In the genomic region with DNA sequence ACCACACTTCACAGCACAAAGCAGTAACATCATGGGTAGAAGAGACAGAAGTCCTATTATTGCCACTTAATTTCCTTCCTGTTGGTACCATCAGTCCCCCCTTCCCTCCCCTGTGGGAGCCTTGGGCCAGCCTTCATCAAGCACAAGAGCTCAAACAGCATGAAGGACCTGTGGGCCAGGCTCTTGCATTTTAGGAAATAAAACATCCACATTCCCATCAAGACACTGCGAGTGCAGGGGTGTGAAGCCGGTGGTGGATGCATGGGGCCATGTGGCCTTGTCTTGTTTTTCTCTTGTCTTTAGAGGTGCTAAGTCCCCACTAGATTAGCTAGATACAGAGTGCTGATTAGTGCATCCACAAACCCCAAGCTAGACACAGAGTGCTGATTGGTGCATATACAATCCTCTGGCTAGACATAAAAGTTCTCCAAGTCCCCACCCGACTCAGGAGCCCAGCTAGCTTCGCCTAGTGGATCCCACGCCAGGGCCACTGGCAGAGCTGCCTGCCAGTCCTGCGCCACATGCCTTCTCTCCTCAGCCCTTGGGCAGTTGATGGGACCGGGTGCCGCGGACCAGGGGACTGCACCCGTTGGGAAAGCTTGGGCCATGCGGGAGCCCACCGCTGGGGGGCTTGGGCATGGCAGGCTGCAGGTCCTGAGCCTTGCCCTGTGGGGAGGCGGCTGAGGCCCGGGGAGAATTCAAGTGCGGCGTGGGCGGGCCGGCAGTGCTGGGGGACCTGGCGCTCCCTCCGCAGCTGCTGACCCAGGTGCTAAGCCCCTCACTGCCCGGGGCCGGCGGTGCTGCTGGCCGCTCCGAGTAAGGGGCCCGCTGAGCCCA, we compare ENCODE assay signal across 25 cellular contexts. TPM values are rescaled to one million over a fixed set of nuclear protein-coding genes. Genes with fewer than 3 reads are reported as not detected.
"Had no signal": no experiment of that assay in that cellular context is flagged by ENCODE, and none has a peak within 500 bp of the region (broad histone marks: within the 10 kb centered on the region; RNA-seq: fewer than 3 reads in every experiment).

No MANE protein-coding gene starts in this region.

- ATAC-seq: activated naive CD4-positive, alpha-beta T cell treated with anti-CD3 and anti-CD28 coated beads, Interleukin-2, amount 50 U/mL, for 72 hours; left colon; mucosa of descending colon; right lobe of liver; stimulated activated naive B cell treated with anti-CD40 and anti-IgM and Interleukin-4, amounts not matched to agents 10 μg/mL and 1 μg/mL and 100 μg/mL, for 72 hours had no signal

- H3K27me3 ChIP-seq: hepatocyte, neural progenitor cell, ovary, right lobe of liver, thyroid gland, uterus had no signal

- DNase-seq: activated B cell treated with CpG ODN at 0.5 μM for 24 hours; activated CD4-positive, alpha-beta memory T cell treated with anti-CD3 and anti-CD28 coated beads for 36 hours; activated CD4-positive, alpha-beta T cell treated with anti-CD3 and anti-CD28 coated beads for 4 hours; activated gamma-delta T cell treated with Interleukin-2 at 50 U/mL for 16 hours; activated T-cell treated with anti-CD3 and anti-CD28 coated beads for 4 hours; amniotic stem cell; dermis blood vessel endothelial cell; effector memory CD4-positive, alpha-beta T cell; esophagus squamous epithelium; left colon; naive B cell; stimulated activated naive B cell treated with anti-CD40 and anti-IgM and Interleukin-4, amounts not matched to agents 10 μg/mL and 1 μg/mL and 100 μg/mL, for 72 hours; T-helper 1 cell; T-helper 9 cell; thyroid gland; uterus had no signal

- H3K9ac ChIP-seq: neural progenitor cell had no signal

- H3K79me2 ChIP-seq: hepatocyte had no signal

- H3K4me2 ChIP-seq: hepatocyte, neural progenitor cell, smooth muscle cell had no signal

- H3K4me3 ChIP-seq: esophagus squamous epithelium, hepatocyte, mucosa of descending colon, neural progenitor cell, ovary, right lobe of liver, smooth muscle cell, thyroid gland, uterus had no signal

- H2AFZ ChIP-seq: hepatocyte, neural progenitor cell had no signal

- H3K9me3 ChIP-seq: esophagus squamous epithelium, ovary, right lobe of liver, thyroid gland, uterus had no signal

- FAIRE-seq: endothelial cell of umbilical vein, islet of Langerhans had no signal

- H3K4me1 ChIP-seq: esophagus squamous epithelium, neural progenitor cell, right lobe of liver, thyroid gland, uterus had no signal

- H3K27ac ChIP-seq: esophagus squamous epithelium, hepatocyte, neural progenitor cell, ovary, right lobe of liver, thyroid gland, uterus had no signal

- H3K36me3 ChIP-seq: esophagus squamous epithelium, neural progenitor cell, ovary, right lobe of liver, thyroid gland, uterus had no signal

RNA-seq across cellular contexts. Expression of a gene that starts 14.7 kb away (rescaled TPM):
- total RNA-seq: activated CD4-positive, alpha-beta memory T cell treated with anti-CD3 and anti-CD28 coated beads for 36 hours had no signal
